ENCODE assay signal across 1 cellular context in the genomic region with DNA sequence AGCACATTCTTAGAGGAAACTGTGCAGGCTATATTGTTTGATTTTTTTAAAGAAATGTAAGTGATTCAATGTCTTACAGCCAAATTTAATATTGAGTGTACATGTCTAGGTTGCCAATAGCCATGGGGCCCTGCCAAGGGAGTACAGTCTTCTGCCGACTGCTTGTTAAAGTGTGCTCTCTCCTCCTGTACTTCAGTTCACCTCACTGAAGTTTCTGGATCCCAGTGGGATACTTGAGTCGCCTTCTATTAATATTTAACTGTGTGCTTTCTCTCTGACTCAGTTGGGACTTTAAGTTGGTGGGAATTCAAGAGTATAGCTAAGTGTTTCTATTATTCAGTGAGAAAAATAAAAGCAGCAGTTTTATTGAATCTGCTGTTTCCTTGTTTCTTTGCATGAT.
TF ChIP-seq lines count a peak whose summit lies in the region.

No MANE protein-coding gene starts in this region.

TF ChIP-seq in HepG2, 621 proteins besides CTCF, POLR2A, EP300 and RAD21:
- TF ChIP-seq ZBTB8A (CRISPR knock-in tag; IDR thresholded peaks at IDR 0.05; ENCODE audit: borderline replicate concordance, low read depth) (no peak), ZKSCAN5 (CRISPR knock-in tag; IDR thresholded peaks at IDR 0.05) (no peak), GATA4 (IDR thresholded peaks at IDR 0.05; ENCODE audit: borderline replicate concordance, low read depth) (no peak), ETS1 (CRISPR knock-in tag; IDR thresholded peaks at IDR 0.05) (no peak), HNF4G (IDR thresholded peaks at IDR 0.05; ENCODE audit: borderline replicate concordance, low read depth, low read length) (no peak), HNF4G (CRISPR knock-in tag; IDR thresholded peaks at IDR 0.05; ENCODE audit: borderline replicate concordance, low read depth) (no peak), JDP2 (CRISPR knock-in tag; IDR thresholded peaks at IDR 0.05; ENCODE audit: borderline replicate concordance) (no peak), YY1 (IDR thresholded peaks at IDR 0.05; ENCODE audit: insufficient read depth, insufficient replicate concordance, low read depth, low read length) (no peak), ASH2L (IDR thresholded peaks at IDR 0.05; ENCODE audit: insufficient read length, low read depth, low read length) (no peak), ZNF709 (CRISPR knock-in tag; IDR thresholded peaks at IDR 0.05) (no peak), SRY (CRISPR knock-in tag; IDR thresholded peaks at IDR 0.05) (no peak), ZNF282 (IDR thresholded peaks at IDR 0.05; ENCODE audit: partially characterized antibody) (no peak), ZNF547 (CRISPR knock-in tag; IDR thresholded peaks at IDR 0.05) (no peak), BRD4 (CRISPR knock-in tag; IDR thresholded peaks at IDR 0.05) (no peak), ZNF33A (CRISPR knock-in tag; IDR thresholded peaks at IDR 0.05; ENCODE audit: borderline replicate concordance) (no peak), ZNF256 (CRISPR knock-in tag; conservative IDR thresholded peaks at IDR 0.05) (no peak)
- TF ChIP-seq, protein P1, sequence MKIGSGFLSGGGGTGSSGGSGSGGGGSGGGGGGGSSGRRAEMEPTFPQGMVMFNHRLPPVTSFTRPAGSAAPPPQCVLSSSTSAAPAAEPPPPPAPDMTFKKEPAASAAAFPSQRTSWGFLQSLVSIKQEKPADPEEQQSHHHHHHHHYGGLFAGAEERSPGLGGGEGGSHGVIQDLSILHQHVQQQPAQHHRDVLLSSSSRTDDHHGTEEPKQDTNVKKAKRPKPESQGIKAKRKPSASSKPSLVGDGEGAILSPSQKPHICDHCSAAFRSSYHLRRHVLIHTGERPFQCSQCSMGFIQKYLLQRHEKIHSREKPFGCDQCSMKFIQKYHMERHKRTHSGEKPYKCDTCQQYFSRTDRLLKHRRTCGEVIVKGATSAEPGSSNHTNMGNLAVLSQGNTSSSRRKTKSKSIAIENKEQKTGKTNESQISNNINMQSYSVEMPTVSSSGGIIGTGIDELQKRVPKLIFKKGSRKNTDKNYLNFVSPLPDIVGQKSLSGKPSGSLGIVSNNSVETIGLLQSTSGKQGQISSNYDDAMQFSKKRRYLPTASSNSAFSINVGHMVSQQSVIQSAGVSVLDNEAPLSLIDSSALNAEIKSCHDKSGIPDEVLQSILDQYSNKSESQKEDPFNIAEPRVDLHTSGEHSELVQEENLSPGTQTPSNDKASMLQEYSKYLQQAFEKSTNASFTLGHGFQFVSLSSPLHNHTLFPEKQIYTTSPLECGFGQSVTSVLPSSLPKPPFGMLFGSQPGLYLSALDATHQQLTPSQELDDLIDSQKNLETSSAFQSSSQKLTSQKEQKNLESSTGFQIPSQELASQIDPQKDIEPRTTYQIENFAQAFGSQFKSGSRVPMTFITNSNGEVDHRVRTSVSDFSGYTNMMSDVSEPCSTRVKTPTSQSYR (CRISPR knock-in tag; IDR thresholded peaks at IDR 0.05; ENCODE audit: borderline replicate concordance), result no peak
- TF ChIP-seq, protein P2, sequence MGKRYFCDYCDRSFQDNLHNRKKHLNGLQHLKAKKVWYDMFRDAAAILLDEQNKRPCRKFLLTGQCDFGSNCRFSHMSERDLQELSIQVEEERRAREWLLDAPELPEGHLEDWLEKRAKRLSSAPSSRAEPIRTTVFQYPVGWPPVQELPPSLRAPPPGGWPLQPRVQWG (CRISPR knock-in tag; IDR thresholded peaks at IDR 0.05; ENCODE audit: borderline replicate concordance, low read depth), result no peak
TF ChIP-seq in HepG2: peak in this region for 0.
